Comparison of ENCODE assay signal across 20 cellular contexts in the genomic region with DNA sequence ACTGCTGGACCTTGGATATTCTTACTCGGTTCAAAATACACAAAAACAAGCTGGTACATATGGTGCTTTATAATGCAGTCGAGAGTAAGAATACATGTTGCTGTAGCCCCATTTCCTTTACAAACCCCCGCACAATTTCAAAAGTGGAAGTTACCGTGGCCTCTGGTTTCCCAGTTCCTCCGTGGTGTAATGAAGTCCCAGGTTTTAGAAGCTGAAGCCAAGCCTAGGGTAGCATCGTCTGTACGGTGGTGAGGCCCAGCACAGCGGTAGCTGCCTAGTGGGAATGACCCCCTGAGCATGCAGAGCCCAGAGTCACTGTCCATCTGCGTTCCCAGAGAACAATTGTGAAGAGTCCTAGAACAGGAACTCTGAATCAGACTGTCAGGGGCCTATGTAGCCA.
A peak's percentile ranks its signal among the peaks of the same experiment; 100 is the strongest.
DNase-seq lines count a peak whose midpoint lies in the region; ATAC-seq, FAIRE-seq and TF ChIP-seq lines count a peak whose summit lies in the region.
"Had no signal": no experiment of that assay in that cellular context is flagged by ENCODE, and none has a peak within 500 bp of the region (broad histone marks: within the 10 kb centered on the region; RNA-seq: fewer than 3 reads in every experiment).

No MANE protein-coding gene starts in this region.

- no peak overlapping the region for H3K4me3 Mint-ChIP-seq in activated CD4-positive, alpha-beta memory T cell treated with anti-CD3 and anti-CD28 coated beads for 36 hours
- H3K4me3 Mint-ChIP-seq: activated CD4-positive, alpha-beta memory T cell treated with anti-CD3 and anti-CD28 coated beads, Interleukin-2, amount 10 ng/mL, durations not matched to agents 7 days and 5 days; activated naive CD4-positive, alpha-beta T cell treated with anti-CD3 and anti-CD28 coated beads for 36 hours; activated T-cell treated with anti-CD3 and anti-CD28 coated beads, Interleukin-2, amount 50 U/mL, for 24 hours; CD8-positive, alpha-beta memory T cell; naive B cell had no signal

- H3K9me3 ChIP-seq in BLaER1, result no peaks in the 10 kb centered on the region
- H3K9me3 ChIP-seq in GM12878 (replicated peaks; ENCODE audit: control insufficient read depth, insufficient read depth, low read length), result no peaks in the 10 kb centered on the region
- H3K9me3 ChIP-seq in A673 (ENCODE audit: low read depth, low read length, poor library complexity, severe bottlenecking), result no peaks in the 10 kb centered on the region
- H3K9me3 ChIP-seq: ascending aorta had no signal

- no peak for FAIRE-seq in GM12878 (lab: Jason Lieb, UNC)

- no peak overlapping the region for H3K4me3 ChIP-seq in BLaER1
- H3K4me3 ChIP-seq in GM12878, result no peak overlapping the region
- no peak overlapping the region for H3K4me3 ChIP-seq in A673 (ENCODE audit: low read depth, low read length, poor library complexity, severe bottlenecking)
- H3K4me3 ChIP-seq: ascending aorta, skin epidermis had no signal

- TF ChIP-seq EP300 in GM12878 (IDR thresholded peaks at IDR 0.05; ENCODE audit: borderline replicate concordance in 1 of 2, control insufficient read depth in 1 of 2, low read depth in 2 of 2, low read length in 2 of 2), result no peak

- H3K27me3 ChIP-seq in BLaER1 (no peaks in the 10 kb centered on the region), GM12878 (replicated peaks in 1 of 2; ENCODE audit: control insufficient read depth in 2 of 2, insufficient read depth in 2 of 2, low read length in 1 of 2) (no peaks in the 10 kb centered on the region; a peak in 2 of 4 replicates), A673 (replicated peaks; ENCODE audit: insufficient read depth, low read depth, low read length, poor library complexity) (no peaks in the 10 kb centered on the region)
- H3K27me3 ChIP-seq: ascending aorta had no signal

- H3K4me2 ChIP-seq in BLaER1 (peak overlapping the region; percentile 28), GM12878 (ENCODE audit: control insufficient read depth, insufficient read depth) (peak overlapping the region; percentile 15)

- RAD21 ChIA-PET in GM12878 (lab: Charles Lee; ENCODE audit: unreplicated experiment), result no interaction called here

- no peaks in the 10 kb centered on the region for H3K4me1 Mint-ChIP-seq in activated CD4-positive, alpha-beta memory T cell treated with anti-CD3 and anti-CD28 coated beads for 36 hours (ENCODE audit: low read depth)
- H3K4me1 Mint-ChIP-seq: activated CD4-positive, alpha-beta memory T cell treated with anti-CD3 and anti-CD28 coated beads, Interleukin-2, amount 10 ng/mL, durations not matched to agents 7 days and 5 days; CD8-positive, alpha-beta memory T cell had no signal

- H2AFZ ChIP-seq in GM12878 (ENCODE audit: control insufficient read depth, low read depth, low read length), result no peak overlapping the region; the same call in 1 of the 2 replicates

- BruUV-seq in GM12878 (replicated peaks; lab: Mats Ljungman, UMichigan) (no TSS peak), A673 (replicated peaks; lab: Mats Ljungman, UMichigan) (no TSS peak)

- CTCF ChIA-PET in GM12878 (lab: Yijun Ruan, JAX) (interaction anchor here (1.0 kb wide), 2 partner anchors 85 to 1034 kb away, joined by 3 read pairs; no protein-coding TSS in a partner anchor), A673 (lab: Charles Lee) (no interaction called here)
- CTCF ChIA-PET in activated CD4-positive, alpha-beta memory T cell treated with anti-CD3 and anti-CD28 coated beads for 36 hours (lab: Charles Lee), result no interaction called here

- POLR2A ChIA-PET in GM12878 (lab: Charles Lee), result no interaction called here
- POLR2A ChIA-PET in A673 (lab: Charles Lee; ENCODE audit: low non-redundant PET), result no interaction called here
- POLR2A ChIA-PET in activated CD4-positive, alpha-beta memory T cell treated with anti-CD3 and anti-CD28 coated beads for 36 hours (lab: Charles Lee), result no interaction called here

- H3K27ac ChIP-seq in BLaER1 (no peak overlapping the region), GM12878 (ENCODE audit: control insufficient read depth, insufficient read depth) (no peak overlapping the region), A673 (ENCODE audit: low read depth, low read length, poor library complexity, severe bottlenecking) (no peak overlapping the region)
- H3K27ac ChIP-seq: ascending aorta, skin epidermis had no signal

- no peaks in the 10 kb centered on the region for H3K27me3 Mint-ChIP-seq in activated CD4-positive, alpha-beta memory T cell treated with anti-CD3 and anti-CD28 coated beads for 36 hours
- H3K27me3 Mint-ChIP-seq: activated CD4-positive, alpha-beta memory T cell treated with anti-CD3 and anti-CD28 coated beads, Interleukin-2, amount 10 ng/mL, durations not matched to agents 7 days and 5 days; activated T-cell treated with anti-CD3 and anti-CD28 coated beads, Interleukin-2, amount 50 U/mL, for 24 hours; CD8-positive, alpha-beta memory T cell; naive B cell had no signal

- SMC1A ChIA-PET in GM12878 (lab: Charles Lee; ENCODE audit: uncharacterized antibody, unreplicated experiment), result no interaction called here

- TF ChIP-seq CTCF in GM20000 (IDR thresholded peaks at IDR 0.05; ENCODE audit: extremely low read depth, missing control alignments), result no peak
- TF ChIP-seq CTCF in GM12878 (IDR thresholded peaks at IDR 0.05 in 2 of 3, conservative IDR thresholded peaks at IDR 0.05 in 1 of 3; ENCODE audit: control insufficient read depth in 2 of 3, extremely low read depth in 1 of 3, insufficient read depth in 1 of 3, low read depth in 3 of 3, low read length in 3 of 3), result no peak
- no peak for TF ChIP-seq CTCF in A673 (conservative IDR thresholded peaks at IDR 0.05; ENCODE audit: low read depth, low read length)

- in situ Hi-C loops in GM12878 (cut with MboI), result no loop called here

- no peaks in the 10 kb centered on the region for H3K36me3 ChIP-seq in BLaER1
- no peaks in the 10 kb centered on the region for H3K36me3 ChIP-seq in GM12878 (ENCODE audit: control insufficient read depth in 2 of 2, insufficient read depth in 2 of 2, low read length in 1 of 2)
- H3K36me3 ChIP-seq in A673 (ENCODE audit: insufficient read depth, low read length, poor library complexity, severe bottlenecking), result no peaks in the 10 kb centered on the region
- H3K36me3 ChIP-seq: ascending aorta had no signal

- ATAC-seq in GM12878, result peak; percentile 26

- no peak overlapping the region for H3K27ac Mint-ChIP-seq in activated CD4-positive, alpha-beta memory T cell treated with anti-CD3 and anti-CD28 coated beads for 36 hours
- H3K27ac Mint-ChIP-seq: activated CD4-positive, alpha-beta memory T cell treated with anti-CD3 and anti-CD28 coated beads, Interleukin-2, amount 10 ng/mL, durations not matched to agents 7 days and 5 days; activated naive CD4-positive, alpha-beta T cell treated with anti-CD3 and anti-CD28 coated beads for 36 hours; activated T-cell treated with anti-CD3 and anti-CD28 coated beads, Interleukin-2, amount 50 U/mL, for 24 hours; CD8-positive, alpha-beta memory T cell had no signal

- WGBS in GM12878 (ENCODE audit: insufficient coverage, insufficient replicate concordance, low lambda C conversion rate, missing lambda C conversion rate), result 29% methylated on average over 9 of the region's 9 CpGs

- H3K36me3 Mint-ChIP-seq in activated CD4-positive, alpha-beta memory T cell treated with anti-CD3 and anti-CD28 coated beads for 36 hours, result no peaks in the 10 kb centered on the region
- H3K36me3 Mint-ChIP-seq: CD8-positive, alpha-beta memory T cell; naive B cell had no signal

- intact Hi-C loops in GM12878 (cut with micrococcal nuclease; ENCODE audit: unreplicated experiment) (loop anchor here (10.0 kb wide), 1 partner anchor 1035 kb away; no protein-coding TSS in a partner anchor), A673 (cut with micrococcal nuclease; ENCODE audit: unreplicated experiment) (loop anchor here (5.0 kb wide), 1 partner anchor 372 kb away; no protein-coding TSS in a partner anchor)
- intact Hi-C loops in activated CD4-positive, alpha-beta memory T cell treated with anti-CD3 and anti-CD28 coated beads for 36 hours (cut with micrococcal nuclease), result no loop called here

- H4K20me1 ChIP-seq in BLaER1 (no peaks in the 10 kb centered on the region), GM12878 (ENCODE audit: control insufficient read depth, insufficient read depth) (no peaks in the 10 kb centered on the region)

- no peak for TF ChIP-seq RAD21 in GM12878 (IDR thresholded peaks at IDR 0.05; ENCODE audit: insufficient read depth, low read depth, low read length)

- no peak for TF ChIP-seq POLR2A in GM12878 (IDR thresholded peaks at IDR 0.05; ENCODE audit: low read depth, low read length)

- no peaks in the 10 kb centered on the region for H3K79me2 ChIP-seq in GM12878 (ENCODE audit: control insufficient read depth, insufficient read depth, low read length)

- no peaks in the 10 kb centered on the region for H3K9me3 Mint-ChIP-seq in activated CD4-positive, alpha-beta memory T cell treated with anti-CD3 and anti-CD28 coated beads for 36 hours
- H3K9me3 Mint-ChIP-seq: activated naive CD4-positive, alpha-beta T cell treated with anti-CD3 and anti-CD28 coated beads for 36 hours; naive B cell had no signal

- H3K9ac ChIP-seq in BLaER1 (no peak overlapping the region), GM12878 (ENCODE audit: control insufficient read depth, insufficient read depth, low read length) (no peak overlapping the region)

- DNase-seq in GM20000 (ENCODE audit: low spot score), result peak; percentile 12
- DNase-seq in NCI-H128 (lab: John Stamatoyannopoulos, UW; ENCODE audit: unreplicated experiment), result peak; percentile 71
- DNase-seq in GM12878 (ENCODE audit: low read depth, low spot score), result no peak
- DNase-seq in A673 (ENCODE audit: low spot score), result no peak
- DNase-seq in amniotic stem cell (lab: John Stamatoyannopoulos, UW), result no peak
- DNase-seq in HT-29 (ENCODE audit: low spot score), result no peak
- DNase-seq in activated CD4-positive, alpha-beta memory T cell treated with anti-CD3 and anti-CD28 coated beads for 36 hours, result no peak
- DNase-seq: ACHN; activated CD4-positive, alpha-beta memory T cell treated with anti-CD3 and anti-CD28 coated beads, Interleukin-2, amount 10 ng/mL, durations not matched to agents 7 days and 5 days; activated naive CD4-positive, alpha-beta T cell treated with anti-CD3 and anti-CD28 coated beads for 36 hours; activated T-cell treated with anti-CD3 and anti-CD28 coated beads, Interleukin-2, amount 50 U/mL, for 24 hours; CD8-positive, alpha-beta memory T cell; hypothalamus; mammary epithelial cell; naive B cell; stimulated activated CD4-positive, alpha-beta T cell treated with anti-CD3 and anti-CD28 coated beads, Interleukin-2, amount 100 ng/mL, for 48 hours; T-helper 1 cell had no signal

- H3K4me1 ChIP-seq in BLaER1 (peaks cover 6% of the 10 kb centered on the region; the same call in 1 of the 2 replicates), GM12878 (ENCODE audit: control insufficient read depth, insufficient read depth, low read length) (no peaks in the 10 kb centered on the region), A673 (ENCODE audit: insufficient read depth, low read length, poor library complexity, severe bottlenecking) (no peaks in the 10 kb centered on the region)
- H3K4me1 ChIP-seq: ascending aorta had no signal

TF ChIP-seq in GM12878, 131 proteins besides CTCF, POLR2A, EP300 and RAD21 (continues in another document):
- TF ChIP-seq SPI1 (IDR thresholded peaks at IDR 0.05; ENCODE audit: borderline replicate concordance, insufficient read depth, low read depth, low read length), result peak; percentile 61
- TF ChIP-seq TCF3 (IDR thresholded peaks at IDR 0.05; ENCODE audit: borderline replicate concordance, insufficient read depth, low read depth, low read length), result no peak

Comparison
In these comparisons a context has a peak if more than half of its experiments do, and no peak if none do; other contexts are left out.
1. DNase-seq: peak in GM20000 (single experiment) and NCI-H128 (single experiment); none in GM12878 (single experiment), A673 (single experiment), amniotic stem cell (single experiment), HT-29 (single experiment) and activated CD4-positive, alpha-beta memory T cell treated with anti-CD3 and anti-CD28 coated beads for 36 hours (single experiment).